Comparison of ENCODE assay signal across 5 cellular contexts in genomic region chr12:112728909-112729308, GRCh38.
"Had no signal": no experiment of that assay in that cellular context is flagged by ENCODE, and none has a peak within 500 bp of the region (broad histone marks: within the 10 kb centered on the region; RNA-seq: fewer than 3 reads in every experiment).

No MANE protein-coding gene starts in this region.

- H3K4me1 Mint-ChIP-seq: IgD-negative memory B cell had no signal

- H3K9me3 Mint-ChIP-seq: IgD-negative memory B cell had no signal

- H3K4me3 Mint-ChIP-seq: HFFc6, IgD-negative memory B cell had no signal

- DNase-seq: GM23248, GOT3, H7, HFFc6 had no signal

- H3K27ac Mint-ChIP-seq: HFFc6, IgD-negative memory B cell had no signal
